ENCODE assay signal across 15 cellular contexts in genomic region chr6:90028995-90029635, GRCh38.
DNase-seq lines count a peak whose midpoint lies in the region; ATAC-seq and TF ChIP-seq lines count a peak whose summit lies in the region.
"Had no signal": no experiment of that assay in that cellular context is flagged by ENCODE, and none has a peak within 500 bp of the region (broad histone marks: within the 10 kb centered on the region; RNA-seq: fewer than 3 reads in every experiment).

No MANE protein-coding gene starts in this region.

- no peak for TF ChIP-seq POLR2A in NB4 (IDR thresholded peaks at IDR 0.05; ENCODE audit: extremely low read depth, insufficient read length)

- no peak overlapping the region for H3K4me3 ChIP-seq in NB4 (ENCODE audit: low read depth, low read length)
- H3K4me3 ChIP-seq: colonic mucosa had no signal

- TF ChIP-seq CTCF in NB4 (IDR thresholded peaks at IDR 0.05; ENCODE audit: low read depth, low read length) = no peak

- peak overlapping the region; percentile 26 for H3K4me3 Mint-ChIP-seq in activated CD4-positive, alpha-beta T cell treated with anti-CD3 and anti-CD28 coated beads, Interleukin-2, amount 10 ng/mL, durations not matched to agents 7 days and 5 days
- peak overlapping the region; percentile 68 for H3K4me3 Mint-ChIP-seq in activated naive CD4-positive, alpha-beta T cell treated with anti-CD3 and anti-CD28 coated beads, Interleukin-2, amount 50 U/mL, for 24 hours
- peak overlapping the region; percentile 49 for H3K4me3 Mint-ChIP-seq in natural killer cell treated with Interleukin-12 subunit alpha and Interleukin-12 subunit beta and Interleukin-15 and Interleukin-18, amount 100 ng/mL, for 72 hours
- H3K4me3 Mint-ChIP-seq: H9 had no signal

- ATAC-seq in natural killer cell treated with Interleukin-12 subunit alpha and Interleukin-12 subunit beta and Interleukin-15 and Interleukin-18, amount 100 ng/mL, for 72 hours = no peak
- ATAC-seq in GM19395 (IDR thresholded peaks at IDR 0.05; ENCODE audit: unreplicated experiment) = no peak
- ATAC-seq in HG02852 (IDR thresholded peaks at IDR 0.05; ENCODE audit: unreplicated experiment) = no peak
- ATAC-seq: foreskin keratinocyte had no signal

- CTCF ChIA-PET in activated CD4-positive, alpha-beta T cell treated with anti-CD3 and anti-CD28 coated beads, Interleukin-2, amount 10 ng/mL, durations not matched to agents 7 days and 5 days (lab: Charles Lee) = interaction anchor here (0.8 to 1.5 kb wide), 3 partner anchors 25 to 89 kb away, joined by 3 to 4 read pairs (median 4); no protein-coding TSS in a partner anchor

- no peaks in the 10 kb centered on the region for H3K27me3 Mint-ChIP-seq in activated CD4-positive, alpha-beta T cell treated with anti-CD3 and anti-CD28 coated beads, Interleukin-2, amount 10 ng/mL, durations not matched to agents 7 days and 5 days
- no peaks in the 10 kb centered on the region for H3K27me3 Mint-ChIP-seq in activated naive CD4-positive, alpha-beta T cell treated with anti-CD3 and anti-CD28 coated beads, Interleukin-2, amount 50 U/mL, for 24 hours
- peaks cover 2 to 5% of the 10 kb centered on the region in 2 donors for H3K27me3 Mint-ChIP-seq in natural killer cell treated with Interleukin-12 subunit alpha and Interleukin-12 subunit beta and Interleukin-15 and Interleukin-18, amount 100 ng/mL, for 72 hours

- no peak for DNase-seq in activated CD4-positive, alpha-beta T cell treated with anti-CD3 and anti-CD28 coated beads, Interleukin-2, amount 10 ng/mL, durations not matched to agents 7 days and 5 days
- no peak for DNase-seq in activated CD4-positive, alpha-beta T cell treated with anti-CD3 and anti-CD28 coated beads, Interleukin-2, amount 50 U/mL, for 1 hour
- peak; percentile 79 for DNase-seq in NB4 (ENCODE audit: low read depth)
- no peak for DNase-seq in natural killer cell treated with Interleukin-12 subunit alpha and Interleukin-12 subunit beta and Interleukin-15 and Interleukin-18, amount 100 ng/mL, for 72 hours (ENCODE audit: low spot score)
- no peak for DNase-seq in NCI-H526 (lab: John Stamatoyannopoulos, UW)
- DNase-seq: colonic mucosa, foreskin keratinocyte, H9, Kasumi-1, NCI-H146, NCI-H345, RPMI8226 had no signal

- peaks cover 70% of the 10 kb centered on the region for H3K4me1 Mint-ChIP-seq in activated CD4-positive, alpha-beta T cell treated with anti-CD3 and anti-CD28 coated beads, Interleukin-2, amount 10 ng/mL, durations not matched to agents 7 days and 5 days
- peaks cover 79% of the 10 kb centered on the region for H3K4me1 Mint-ChIP-seq in activated naive CD4-positive, alpha-beta T cell treated with anti-CD3 and anti-CD28 coated beads, Interleukin-2, amount 50 U/mL, for 24 hours
- peaks cover 35 to 46% of the 10 kb centered on the region in 2 donors for H3K4me1 Mint-ChIP-seq in natural killer cell treated with Interleukin-12 subunit alpha and Interleukin-12 subunit beta and Interleukin-15 and Interleukin-18, amount 100 ng/mL, for 72 hours (ENCODE audit: low read depth in 2 of 2)

- peaks cover 63% of the 10 kb centered on the region for H3K36me3 Mint-ChIP-seq in activated CD4-positive, alpha-beta T cell treated with anti-CD3 and anti-CD28 coated beads, Interleukin-2, amount 10 ng/mL, durations not matched to agents 7 days and 5 days (ENCODE audit: low read depth)
- peaks cover 31% of the 10 kb centered on the region for H3K36me3 Mint-ChIP-seq in activated naive CD4-positive, alpha-beta T cell treated with anti-CD3 and anti-CD28 coated beads, Interleukin-2, amount 50 U/mL, for 24 hours
- no peaks in the 10 kb centered on the region for H3K36me3 Mint-ChIP-seq in natural killer cell treated with Interleukin-12 subunit alpha and Interleukin-12 subunit beta and Interleukin-15 and Interleukin-18, amount 100 ng/mL, for 72 hours

- peaks cover 12% of the 10 kb centered on the region for H3K9me3 Mint-ChIP-seq in activated CD4-positive, alpha-beta T cell treated with anti-CD3 and anti-CD28 coated beads, Interleukin-2, amount 10 ng/mL, durations not matched to agents 7 days and 5 days
- H3K9me3 Mint-ChIP-seq in activated naive CD4-positive, alpha-beta T cell treated with anti-CD3 and anti-CD28 coated beads, Interleukin-2, amount 50 U/mL, for 24 hours = no peaks in the 10 kb centered on the region
- no peaks in the 10 kb centered on the region for H3K9me3 Mint-ChIP-seq in natural killer cell treated with Interleukin-12 subunit alpha and Interleukin-12 subunit beta and Interleukin-15 and Interleukin-18, amount 100 ng/mL, for 72 hours

- peak overlapping the region; percentile 63 for H3K27ac Mint-ChIP-seq in activated CD4-positive, alpha-beta T cell treated with anti-CD3 and anti-CD28 coated beads, Interleukin-2, amount 10 ng/mL, durations not matched to agents 7 days and 5 days
- peak overlapping the region; percentile 93 for H3K27ac Mint-ChIP-seq in activated naive CD4-positive, alpha-beta T cell treated with anti-CD3 and anti-CD28 coated beads, Interleukin-2, amount 50 U/mL, for 24 hours
- H3K27ac Mint-ChIP-seq in natural killer cell treated with Interleukin-12 subunit alpha and Interleukin-12 subunit beta and Interleukin-15 and Interleukin-18, amount 100 ng/mL, for 72 hours = peak overlapping the region; percentile 11 to 63

- POLR2A ChIA-PET in activated CD4-positive, alpha-beta T cell treated with anti-CD3 and anti-CD28 coated beads, Interleukin-2, amount 10 ng/mL, durations not matched to agents 7 days and 5 days (lab: Charles Lee) = no interaction called here

Comparison
In these comparisons a context has a peak if more than half of its experiments do, and no peak if none do; other contexts are left out.
1. H3K27ac Mint-ChIP-seq: peak in every context shown above with its lines; median percentile 93 in activated naive CD4-positive, alpha-beta T cell treated with anti-CD3 and anti-CD28 coated beads, Interleukin-2, amount 50 U/mL, for 24 hours; 63 in activated CD4-positive, alpha-beta T cell treated with anti-CD3 and anti-CD28 coated beads, Interleukin-2, amount 10 ng/mL, durations not matched to agents 7 days and 5 days; 37 in natural killer cell treated with Interleukin-12 subunit alpha and Interleukin-12 subunit beta and Interleukin-15 and Interleukin-18, amount 100 ng/mL, for 72 hours.